Comparison of ENCODE assay signal across 14 cellular contexts in genomic region chr19:50272263-50272897, GRCh38. TPM values are rescaled to one million over a fixed set of nuclear protein-coding genes. Genes with fewer than 3 reads are reported as not detected.
DNase-seq lines count a peak whose midpoint lies in the region; ATAC-seq and TF ChIP-seq lines count a peak whose summit lies in the region.
"Had no signal": no experiment of that assay in that cellular context is flagged by ENCODE, and none has a peak within 500 bp of the region (broad histone marks: within the 10 kb centered on the region; RNA-seq: fewer than 3 reads in every experiment).

No MANE protein-coding gene starts in this region.

- DNase-seq in endodermal cell (peak; percentile 36), mucosa of descending colon (no peak), DMS153 treated with DMSO at 0.1 percent for 48 hours (lab: John Stamatoyannopoulos, UW; ENCODE audit: unreplicated experiment) (no peak), DMS79 treated with DMSO at 0.1 percent for 48 hours (lab: John Stamatoyannopoulos, UW) (no peak), EL (no peak)
- DNase-seq: C1 segment of cervical spinal cord; CD4-positive, alpha-beta T cell; DND-41; GF-D8 had no signal

- 87 to 88% methylated on average over 13 to 14 of the region's 14 CpGs for WGBS in endodermal cell (ENCODE audit: insufficient coverage in 1 of 2, insufficient read length in 1 of 2), 2 experiments

- no peaks in the 10 kb centered on the region for H3K4me1 Mint-ChIP-seq in endodermal cell
- H3K4me1 Mint-ChIP-seq in stimulated activated memory B cell treated with anti-CD40 and anti-IgM and Interleukin-4, amounts not matched to agents 10 μg/mL and 1 μg/mL and 100 μg/mL, for 72 hours, result no peaks in the 10 kb centered on the region
- H3K4me1 Mint-ChIP-seq: B cell had no signal

- intact Hi-C loops in mucosa of descending colon (cut with DNase I, micrococcal nuclease), result no loop called here

- H3K27me3 Mint-ChIP-seq in endodermal cell (ENCODE audit: insufficient read depth), result no peaks in the 10 kb centered on the region
- H3K27me3 Mint-ChIP-seq in stimulated activated memory B cell treated with anti-CD40 and anti-IgM and Interleukin-4, amounts not matched to agents 10 μg/mL and 1 μg/mL and 100 μg/mL, for 72 hours, result peaks cover 65% of the 10 kb centered on the region

- no peak overlapping the region for H3K27ac Mint-ChIP-seq in endodermal cell
- H3K27ac Mint-ChIP-seq in stimulated activated memory B cell treated with anti-CD40 and anti-IgM and Interleukin-4, amounts not matched to agents 10 μg/mL and 1 μg/mL and 100 μg/mL, for 72 hours, result no peak overlapping the region
- H3K27ac Mint-ChIP-seq: B cell; CD4-positive, alpha-beta T cell; IgD-negative memory B cell had no signal

- H3K9ac ChIP-seq in endodermal cell (ENCODE audit: extremely low read depth, low read length, poor library complexity, severe bottlenecking), result no peak overlapping the region

- H3K27ac ChIP-seq in HEK293 (ENCODE audit: extremely low read depth, low read depth, low read length), result no peak overlapping the region
- H3K27ac ChIP-seq in endodermal cell (ENCODE audit: low read depth, low read length), result no peak overlapping the region

- H3K4me3 Mint-ChIP-seq in endodermal cell, result no peak overlapping the region
- H3K4me3 Mint-ChIP-seq in stimulated activated memory B cell treated with anti-CD40 and anti-IgM and Interleukin-4, amounts not matched to agents 10 μg/mL and 1 μg/mL and 100 μg/mL, for 72 hours, result no peak overlapping the region
- H3K4me3 Mint-ChIP-seq: B cell; CD4-positive, alpha-beta T cell; IgD-negative memory B cell had no signal

- peaks cover 0 to 6% of the 10 kb centered on the region in 2 experiments; a peak in 2 of 3 replicates for H3K36me3 ChIP-seq in HEK293 (ENCODE audit: control insufficient read depth in 2 of 2, insufficient read depth in 1 of 2, low read length in 2 of 2)
- no peaks in the 10 kb centered on the region for H3K36me3 ChIP-seq in endodermal cell (ENCODE audit: control insufficient read depth, insufficient read depth, low read length)
- peaks cover 7% of the 10 kb centered on the region for H3K36me3 ChIP-seq in mucosa of descending colon (ENCODE audit: low read depth)

- H3K27me3 ChIP-seq in endodermal cell (ENCODE audit: control insufficient read depth, insufficient read depth, low read length, poor library complexity, severe bottlenecking), result no peaks in the 10 kb centered on the region

- H3K9me3 Mint-ChIP-seq in endodermal cell, result no peaks in the 10 kb centered on the region
- no peaks in the 10 kb centered on the region for H3K9me3 Mint-ChIP-seq in stimulated activated memory B cell treated with anti-CD40 and anti-IgM and Interleukin-4, amounts not matched to agents 10 μg/mL and 1 μg/mL and 100 μg/mL, for 72 hours
- H3K9me3 Mint-ChIP-seq: CD4-positive, alpha-beta T cell had no signal

- H3K9me3 ChIP-seq in HEK293 (ENCODE audit: control insufficient read depth, insufficient read depth, low read depth, low read length), result no peaks in the 10 kb centered on the region
- H3K9me3 ChIP-seq in endodermal cell (ENCODE audit: control insufficient read depth, low read length), result no peaks in the 10 kb centered on the region
- no peaks in the 10 kb centered on the region for H3K9me3 ChIP-seq in mucosa of descending colon

- no peak overlapping the region for H3K4me3 ChIP-seq in HEK293 (ENCODE audit: low read depth, low read length)
- no peak overlapping the region for H3K4me3 ChIP-seq in endodermal cell (ENCODE audit: low read length)
- H3K4me3 ChIP-seq in mucosa of descending colon, result no peak overlapping the region

- no peaks in the 10 kb centered on the region for H3K4me1 ChIP-seq in HEK293 (ENCODE audit: control insufficient read depth, insufficient read depth, low read length)
- no peaks in the 10 kb centered on the region for H3K4me1 ChIP-seq in endodermal cell (ENCODE audit: control insufficient read depth, insufficient read depth, low read length)
- H3K4me1 ChIP-seq in mucosa of descending colon (ENCODE audit: low read depth), result no peaks in the 10 kb centered on the region

- H3K36me3 Mint-ChIP-seq in endodermal cell (ENCODE audit: low read depth), result peaks cover 27% of the 10 kb centered on the region
- H3K36me3 Mint-ChIP-seq in stimulated activated memory B cell treated with anti-CD40 and anti-IgM and Interleukin-4, amounts not matched to agents 10 μg/mL and 1 μg/mL and 100 μg/mL, for 72 hours, result no peaks in the 10 kb centered on the region
- H3K36me3 Mint-ChIP-seq: IgD-negative memory B cell had no signal

- peak; percentile 8 for ATAC-seq in mucosa of descending colon
- peak; percentile 39 for ATAC-seq in stimulated activated memory B cell treated with anti-CD40 and anti-IgM and Interleukin-4, amounts not matched to agents 10 μg/mL and 1 μg/mL and 100 μg/mL, for 72 hours
- ATAC-seq in HG03565 (IDR thresholded peaks at IDR 0.05; ENCODE audit: unreplicated experiment), result no peak

- TF ChIP-seq CTCF in HEK293 (tag by site-specific recombination; IDR thresholded peaks at IDR 0.05), result no peak
- no peak for TF ChIP-seq CTCF in endodermal cell (conservative IDR thresholded peaks at IDR 0.05)
- TF ChIP-seq CTCF in mucosa of descending colon (IDR thresholded peaks at IDR 0.05), result no peak

- POLR2A ChIA-PET in HEK293 (lab: Yijun Ruan, JAX), result interaction anchor here (0.6 to 1.8 kb wide), 2 partner anchors 57 to 63 kb away, joined by 4 to 6 read pairs; partner anchors contain the start of gene KCNC3

- CTCF ChIA-PET in HEK293 (lab: Yijun Ruan, JAX), result interaction anchor here (0.9 to 1.3 kb wide), 3 partner anchors 9 to 106 kb away, joined by 3 to 6 read pairs (median 3); no protein-coding TSS in a partner anchor

TF ChIP-seq in HEK293, 187 proteins besides CTCF, POLR2A, EP300 and RAD21:
- TF ChIP-seq, protein P1, sequence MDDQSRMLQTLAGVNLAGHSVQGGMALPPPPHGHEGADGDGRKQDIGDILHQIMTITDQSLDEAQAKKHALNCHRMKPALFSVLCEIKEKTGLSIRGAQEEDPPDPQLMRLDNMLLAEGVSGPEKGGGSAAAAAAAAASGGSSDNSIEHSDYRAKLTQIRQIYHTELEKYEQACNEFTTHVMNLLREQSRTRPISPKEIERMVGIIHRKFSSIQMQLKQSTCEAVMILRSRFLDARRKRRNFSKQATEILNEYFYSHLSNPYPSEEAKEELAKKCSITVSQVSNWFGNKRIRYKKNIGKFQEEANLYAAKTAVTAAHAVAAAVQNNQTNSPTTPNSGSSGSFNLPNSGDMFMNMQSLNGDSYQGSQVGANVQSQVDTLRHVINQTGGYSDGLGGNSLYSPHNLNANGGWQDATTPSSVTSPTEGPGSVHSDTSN (CRISPR knock-in tag; IDR thresholded peaks at IDR 0.05), result no peak
- TF ChIP-seq ZFHX2 (tag by site-specific recombination; conservative IDR thresholded peaks at IDR 0.05), result peak; percentile 92
- TF ChIP-seq KLF7 (tag by site-specific recombination; IDR thresholded peaks at IDR 0.05; ENCODE audit: borderline replicate concordance), result no peak
- TF ChIP-seq, protein P2, sequence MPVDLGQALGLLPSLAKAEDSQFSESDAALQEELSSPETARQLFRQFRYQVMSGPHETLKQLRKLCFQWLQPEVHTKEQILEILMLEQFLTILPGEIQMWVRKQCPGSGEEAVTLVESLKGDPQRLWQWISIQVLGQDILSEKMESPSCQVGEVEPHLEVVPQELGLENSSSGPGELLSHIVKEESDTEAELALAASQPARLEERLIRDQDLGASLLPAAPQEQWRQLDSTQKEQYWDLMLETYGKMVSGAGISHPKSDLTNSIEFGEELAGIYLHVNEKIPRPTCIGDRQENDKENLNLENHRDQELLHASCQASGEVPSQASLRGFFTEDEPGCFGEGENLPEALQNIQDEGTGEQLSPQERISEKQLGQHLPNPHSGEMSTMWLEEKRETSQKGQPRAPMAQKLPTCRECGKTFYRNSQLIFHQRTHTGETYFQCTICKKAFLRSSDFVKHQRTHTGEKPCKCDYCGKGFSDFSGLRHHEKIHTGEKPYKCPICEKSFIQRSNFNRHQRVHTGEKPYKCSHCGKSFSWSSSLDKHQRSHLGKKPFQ (tag by site-specific recombination; IDR thresholded peaks at IDR 0.05), result no peak
- peak; percentile 98 for TF ChIP-seq ZNF157 (tag by site-specific recombination; IDR thresholded peaks at IDR 0.05)
- no peak for TF ChIP-seq ZNF677 (tag by site-specific recombination; IDR thresholded peaks at IDR 0.05)
- TF ChIP-seq EGR2 (tag by site-specific recombination; IDR thresholded peaks at IDR 0.05; ENCODE audit: low read depth), result peak; percentile 98
- no peak for TF ChIP-seq ZNF843 (tag by site-specific recombination; IDR thresholded peaks at IDR 0.05)

RNA-seq across cellular contexts. Expression of gene KCNC3, which starts 56.8 kb away (rescaled TPM):
- total RNA-seq in endodermal cell (10 to 100 TPM in 1 of 2 donors, 1 to 10 TPM in 1; 8.6 to 10.7 TPM), mucosa of descending colon (1 to 10 TPM in 2 of 3 donors, under 1 TPM in 1; 0.49 to 1.5 (median 1.1) TPM)
- polyA plus RNA-seq in endodermal cell (2013, experiment 1 of 2), result 3.8 TPM
- 4.2 TPM for polyA plus RNA-seq in endodermal cell (2013, experiment 2 of 2)
- polyA plus RNA-seq: IgD-negative memory B cell had no signal
